20 cellular contexts compared by ENCODE assay signal in genomic region chr14:88203289-88203688, GRCh38.
"Had no signal": no experiment of that assay in that cellular context is flagged by ENCODE, and none has a peak within 500 bp of the region (broad histone marks: within the 10 kb centered on the region; RNA-seq: fewer than 3 reads in every experiment).

No MANE protein-coding gene starts in this region.

- H3K27me3 ChIP-seq: SJCRH30 had no signal

- H3K36me3 ChIP-seq: SJCRH30 had no signal

- ATAC-seq: K562, SK-N-SH treated with all-trans-retinoic acid at 6 μM for 48 hours had no signal

- H3K27ac ChIP-seq: KMS-11, SJCRH30 had no signal

- H3K4me1 ChIP-seq: SJCRH30 had no signal

- DNase-seq: Kasumi-1, MM.1S, NCI-H1092 treated with DMSO at 0.1 percent for 48 hours, NCI-H1436, NCI-H187, NCI-H2029, NCI-H2081 treated with DMSO at 0.1 percent for 48 hours, NCI-H2171, NCI-H226, NCI-H446, NCI-H510A, NCI-H524 treated with DMSO at 0.1 percent for 48 hours, NCI-H69, NCI-H774, RPMI8226, SHP77 treated with DMSO at 0.1 percent for 48 hours, SJCRH30 had no signal

- H3K4me3 ChIP-seq: K562, SJCRH30 had no signal

- H3K9me3 ChIP-seq: SJCRH30 had no signal
